ENCODE assay signal across 8 cellular contexts in genomic region chr20:58650776-58651547, GRCh38. TPM values are rescaled to one million over a fixed set of nuclear protein-coding genes. Genes with fewer than 3 reads are reported as not detected.
DNase-seq lines count a peak whose midpoint lies in the region; ATAC-seq and TF ChIP-seq lines count a peak whose summit lies in the region.

A gene with protein sequence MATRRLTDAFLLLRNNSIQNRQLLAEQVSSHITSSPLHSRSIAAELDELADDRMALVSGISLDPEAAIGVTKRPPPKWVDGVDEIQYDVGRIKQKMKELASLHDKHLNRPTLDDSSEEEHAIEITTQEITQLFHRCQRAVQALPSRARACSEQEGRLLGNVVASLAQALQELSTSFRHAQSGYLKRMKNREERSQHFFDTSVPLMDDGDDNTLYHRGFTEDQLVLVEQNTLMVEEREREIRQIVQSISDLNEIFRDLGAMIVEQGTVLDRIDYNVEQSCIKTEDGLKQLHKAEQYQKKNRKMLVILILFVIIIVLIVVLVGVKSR (plus strand): TSS chr20:58651283. CDS start chr20:58652007, 724 bp downstream.

- H3K4me1 Mint-ChIP-seq in activated T-helper 2 cell treated with anti-CD3 and anti-CD28 coated beads, Interferon-gamma antibody, Interleukin-2, Interleukin-4, amounts not matched to agents 10 μg/mL and 5 μg/mL and 100 μg/mL, durations not matched to agents 14 hours and 24 hours and 36 hours (ENCODE audit: low read depth), result peaks cover 17% of the 10 kb centered on the region
- H3K4me1 Mint-ChIP-seq in natural killer cell, result peaks cover 33 to 36% of the 10 kb centered on the region in 2 donors

- intact Hi-C loops in activated T-helper 2 cell treated with anti-CD3 and anti-CD28 coated beads, Interferon-gamma antibody, Interleukin-2, Interleukin-4, amounts not matched to agents 10 μg/mL and 5 μg/mL and 100 μg/mL, durations not matched to agents 14 hours and 24 hours and 36 hours (cut with micrococcal nuclease), result loop anchor here (1.0 to 10.0 kb wide), 9 partner anchors 42 to 1256 kb away; partner anchors contain the start of genes GNAS, GNAS-AS1, NELFCD and NPEPL1
- intact Hi-C loops in natural killer cell (cut with micrococcal nuclease), result loop anchor here (5.0 to 10.0 kb wide), 4 partner anchors 201 to 1046 kb away; partner anchors contain the start of genes GNAS and GNAS-AS1

- DNase-seq in DMS53 treated with DMSO at 0.1 percent for 48 hours (lab: John Stamatoyannopoulos, UW; ENCODE audit: unreplicated experiment) (peak; percentile 75), Kasumi-1 (lab: John Stamatoyannopoulos, UW) (peak; percentile 92 to 93), RPMI7951 (ENCODE audit: low read depth) (peak; percentile 96), fibroblast of mammary gland (ENCODE audit: low read depth) (peak; percentile 92), natural killer cell (peak; percentile 78)
- DNase-seq in activated T-helper 2 cell treated with anti-CD3 and anti-CD28 coated beads, Interferon-gamma antibody, Interleukin-2, Interleukin-4, amounts not matched to agents 10 μg/mL and 5 μg/mL and 100 μg/mL, durations not matched to agents 14 hours and 24 hours and 36 hours (ENCODE audit: low spot score), result peak; percentile 79
- DNase-seq in stimulated activated naive CD4-positive, alpha-beta T cell (lab: John Stamatoyannopoulos, UW), result peak; percentile 71 to 95 (median 80)

- peak within 1 kb of the TSS; percentile 98 for H3K4me3 Mint-ChIP-seq in activated T-helper 2 cell treated with anti-CD3 and anti-CD28 coated beads, Interferon-gamma antibody, Interleukin-2, Interleukin-4, amounts not matched to agents 10 μg/mL and 5 μg/mL and 100 μg/mL, durations not matched to agents 14 hours and 24 hours and 36 hours (ENCODE audit: low read depth)
- peak within 1 kb of the TSS; percentile 97 for H3K4me3 Mint-ChIP-seq in natural killer cell

- H3K9me3 Mint-ChIP-seq in activated T-helper 2 cell treated with anti-CD3 and anti-CD28 coated beads, Interferon-gamma antibody, Interleukin-2, Interleukin-4, amounts not matched to agents 10 μg/mL and 5 μg/mL and 100 μg/mL, durations not matched to agents 14 hours and 24 hours and 36 hours, result no peaks in the 10 kb centered on the region
- no peaks in the 10 kb centered on the region for H3K9me3 Mint-ChIP-seq in natural killer cell

- peak within 1 kb of the TSS; percentile 98 for H3K27ac Mint-ChIP-seq in activated T-helper 2 cell treated with anti-CD3 and anti-CD28 coated beads, Interferon-gamma antibody, Interleukin-2, Interleukin-4, amounts not matched to agents 10 μg/mL and 5 μg/mL and 100 μg/mL, durations not matched to agents 14 hours and 24 hours and 36 hours
- peak within 1 kb of the TSS; percentile 94 to 98 for H3K27ac Mint-ChIP-seq in natural killer cell

- H3K36me3 Mint-ChIP-seq in activated T-helper 2 cell treated with anti-CD3 and anti-CD28 coated beads, Interferon-gamma antibody, Interleukin-2, Interleukin-4, amounts not matched to agents 10 μg/mL and 5 μg/mL and 100 μg/mL, durations not matched to agents 14 hours and 24 hours and 36 hours (ENCODE audit: low read depth), result peaks cover 30% of the 10 kb centered on the region
- H3K36me3 Mint-ChIP-seq in natural killer cell, result no peaks in the 10 kb centered on the region

- peak; percentile 48 for TF ChIP-seq CTCF in fibroblast of mammary gland (conservative IDR thresholded peaks at IDR 0.05; ENCODE audit: control insufficient read depth, insufficient read depth, low read depth, low read length)
- peak; percentile 62 for TF ChIP-seq CTCF in natural killer cell (IDR thresholded peaks at IDR 0.05)

- ATAC-seq in GM21786 (IDR thresholded peaks at IDR 0.05; ENCODE audit: unreplicated experiment), result peak; percentile 56
- peak; percentile 68 to 84 (median 79) for ATAC-seq in natural killer cell

- H3K4me3 ChIP-seq in fibroblast of mammary gland (ENCODE audit: control insufficient read depth, low read depth, low read length), result peak within 1 kb of the TSS; percentile 96

- H3K27me3 Mint-ChIP-seq in activated T-helper 2 cell treated with anti-CD3 and anti-CD28 coated beads, Interferon-gamma antibody, Interleukin-2, Interleukin-4, amounts not matched to agents 10 μg/mL and 5 μg/mL and 100 μg/mL, durations not matched to agents 14 hours and 24 hours and 36 hours (ENCODE audit: low read depth), result no peaks in the 10 kb centered on the region
- H3K27me3 Mint-ChIP-seq in natural killer cell (ENCODE audit: low read depth in 2 of 2), result no peaks in the 10 kb centered on the region

RNA-seq across cellular contexts. Expression of the gene that starts here (rescaled TPM):
- total RNA-seq in RPMI7951 (2014; rRNA removed; shearing (Covaris generic)), result 12.5 and 17.6 TPM in 2 replicates
- 101 and 103 TPM in 2 replicates for total RNA-seq in activated T-helper 2 cell treated with anti-CD3 and anti-CD28 coated beads, Interferon-gamma antibody, Interleukin-2, Interleukin-4, amounts not matched to agents 10 μg/mL and 5 μg/mL and 100 μg/mL, durations not matched to agents 14 hours and 24 hours and 36 hours
- total RNA-seq in natural killer cell, result 100 to 1,000 TPM; 136 to 146 (median 143) TPM

Comparison
In these comparisons a context has a peak if more than half of its experiments do, and no peak if none do; other contexts are left out.
1. Peak in every context shown above with its lines: DNase-seq, ATAC-seq and H3K4me3 ChIP-seq.